11 cellular contexts compared by ENCODE assay signal in the genomic region with DNA sequence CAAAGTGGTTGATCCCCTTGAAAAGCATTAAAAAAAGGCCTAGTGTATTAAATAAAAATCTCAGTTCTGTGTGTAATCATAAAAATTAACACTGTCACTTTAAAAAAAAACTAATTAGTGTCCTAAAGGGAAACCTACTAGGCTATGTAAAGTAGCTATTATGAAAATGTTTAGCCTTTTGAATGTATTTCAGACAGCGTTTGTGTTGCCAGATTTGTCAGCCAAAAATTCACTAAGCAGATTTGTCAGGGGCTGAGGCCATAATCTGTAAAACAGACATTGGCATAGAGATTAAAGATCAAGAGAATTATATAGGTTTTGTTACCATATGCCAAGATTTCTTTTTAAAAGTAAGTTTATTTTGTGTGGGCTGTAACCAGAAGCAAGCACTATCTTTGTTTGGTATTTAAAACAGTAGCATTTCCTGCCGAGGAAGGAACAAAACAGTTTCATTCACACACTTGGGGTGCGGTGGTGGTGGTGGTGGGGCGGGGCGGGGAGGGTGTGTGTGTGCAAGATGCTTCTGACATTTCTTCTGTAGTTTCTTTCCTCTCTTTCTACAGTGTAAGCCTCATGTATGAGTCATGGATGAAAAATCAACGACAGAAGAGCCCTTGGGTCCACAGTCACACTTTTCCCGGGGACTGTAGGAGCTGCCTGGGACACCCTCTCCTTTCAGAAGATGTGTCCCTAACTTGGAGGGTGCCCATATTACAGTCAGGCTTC.
DNase-seq lines count a peak whose midpoint lies in the region; ATAC-seq and TF ChIP-seq lines count a peak whose summit lies in the region.
"Had no signal": no experiment of that assay in that cellular context is flagged by ENCODE, and none has a peak within 500 bp of the region (broad histone marks: within the 10 kb centered on the region; RNA-seq: fewer than 3 reads in every experiment).

No MANE protein-coding gene starts in this region.

- TF ChIP-seq CTCF in GM06990 (IDR thresholded peaks at IDR 0.05; ENCODE audit: insufficient read depth, low read length, poor library complexity, severe bottlenecking), result no peak

- H3K27ac Mint-ChIP-seq in T-helper 17 cell, result peak overlapping the region; percentile 16
- peak overlapping the region; percentile 17 to 82 (median 58) for H3K27ac Mint-ChIP-seq in immature natural killer cell

- H3K4me3 Mint-ChIP-seq in T-helper 17 cell (no peak overlapping the region), immature natural killer cell (peak overlapping the region; percentile 16 to 73 (median 57))

- peak; percentile 17 for DNase-seq in GM06990 (ENCODE audit: extremely low read depth, insufficient read length)
- no peak for DNase-seq in T-helper 17 cell
- DNase-seq in immature natural killer cell, result peak; percentile 19 to 44 (median 38)
- DNase-seq in dedifferentiated amniotic fluid mesenchymal stem cell (ENCODE audit: extremely low spot score), result no peak
- no peak for DNase-seq in stimulated activated CD4-positive, alpha-beta T cell treated with anti-CD3 and anti-CD28 coated beads, Interleukin-4, amount 100 ng/mL, for 24 hours
- no peak for DNase-seq in COLO829 (ENCODE audit: low spot score)
- DNase-seq in NCI-H2171 treated with DMSO at 0.1 percent for 48 hours (lab: John Stamatoyannopoulos, UW), result no peak
- DNase-seq: GDM1, IMR-90 had no signal

- H3K4me1 Mint-ChIP-seq in T-helper 17 cell, result peaks cover 2% of the 10 kb centered on the region
- peaks cover 37 to 41% of the 10 kb centered on the region in 2 donors for H3K4me1 Mint-ChIP-seq in immature natural killer cell

- H3K36me3 ChIP-seq in GM06990 (ENCODE audit: control insufficient read depth, insufficient read depth, low read length), result no peaks in the 10 kb centered on the region

- no peaks in the 10 kb centered on the region for H3K27me3 ChIP-seq in GM06990 (replicated peaks; ENCODE audit: control insufficient read depth, insufficient read depth, low read length)

- H3K9me3 ChIP-seq in T-helper 17 cell (ENCODE audit: control insufficient read depth, low read length, poor library complexity, severe bottlenecking), result no peaks in the 10 kb centered on the region

- H3K27me3 Mint-ChIP-seq in T-helper 17 cell, result peaks cover under 1% of the 10 kb centered on the region
- peaks cover 0 to 3% (median 0%) of the 10 kb centered on the region in 3 donors for H3K27me3 Mint-ChIP-seq in immature natural killer cell (ENCODE audit: low read depth in 3 of 3)

- peak; percentile 54 for ATAC-seq in HG02884 (IDR thresholded peaks at IDR 0.05; ENCODE audit: unreplicated experiment)
- ATAC-seq in T-helper 17 cell, result no peak

- no peaks in the 10 kb centered on the region for H3K9me3 Mint-ChIP-seq in immature natural killer cell

- H3K4me3 ChIP-seq in GM06990 (replicated peaks; ENCODE audit: low read depth, low read length), result no peak overlapping the region
- H3K4me3 ChIP-seq: lung had no signal

- H3K36me3 Mint-ChIP-seq in T-helper 17 cell (ENCODE audit: low read depth), result no peaks in the 10 kb centered on the region
- H3K36me3 Mint-ChIP-seq in immature natural killer cell, result no peaks in the 10 kb centered on the region

Comparison
In these comparisons a context has a peak if more than half of its experiments do, and no peak if none do; other contexts are left out.
1. DNase-seq: peak in GM06990 (single experiment) and immature natural killer cell (3 of 3); none in T-helper 17 cell (0 of 3), dedifferentiated amniotic fluid mesenchymal stem cell (single experiment), stimulated activated CD4-positive, alpha-beta T cell treated with anti-CD3 and anti-CD28 coated beads, Interleukin-4, amount 100 ng/mL, for 24 hours (single experiment), COLO829 (single experiment) and NCI-H2171 treated with DMSO at 0.1 percent for 48 hours (single experiment).